In the genomic region with DNA sequence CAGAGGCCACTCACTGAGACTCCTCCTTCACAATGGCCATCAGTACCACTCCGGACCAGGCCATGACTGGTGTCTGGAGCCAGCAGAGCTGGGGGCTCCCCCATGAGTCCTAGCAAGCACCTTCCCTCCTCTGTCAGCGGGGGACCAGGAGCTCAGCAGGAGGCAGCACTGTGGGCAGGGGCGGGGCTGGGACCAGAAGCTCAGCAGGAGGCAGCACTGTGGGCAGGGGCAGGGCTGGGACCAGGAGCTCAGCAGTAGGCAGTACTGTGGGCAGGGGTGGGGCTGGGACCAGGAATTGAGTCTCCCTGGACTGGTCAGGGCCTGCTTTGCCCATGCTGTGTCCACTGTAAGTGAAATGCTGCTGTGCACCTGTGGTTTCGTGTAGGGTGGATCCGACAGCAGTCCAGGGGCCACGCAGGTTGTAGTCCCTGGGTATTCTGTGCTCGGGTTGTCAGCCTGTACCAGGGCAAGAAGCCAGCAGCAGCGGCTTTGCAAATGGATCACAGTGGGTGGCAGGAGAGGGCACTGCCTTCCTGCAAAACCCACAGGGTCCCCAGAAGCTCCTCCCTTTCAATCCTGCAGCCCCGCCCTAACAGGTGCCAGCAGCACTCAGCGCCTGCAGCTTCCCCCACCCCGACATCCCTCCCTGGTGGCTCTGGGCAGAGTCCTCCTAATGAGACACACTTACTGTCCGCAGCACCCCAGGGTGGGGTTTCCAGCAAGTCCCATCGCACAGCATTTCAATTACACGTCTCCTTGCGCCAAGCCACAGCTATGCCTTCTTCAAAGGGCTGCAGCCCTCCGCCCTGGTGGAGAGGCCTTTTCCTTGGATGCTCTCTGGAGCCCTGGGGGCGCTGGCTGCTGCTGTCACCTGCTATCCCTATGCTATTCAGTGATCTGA, we compare ENCODE assay signal across 16 cellular contexts.
A peak's percentile ranks its signal among the peaks of the same experiment; 100 is the strongest.
DNase-seq lines count a peak whose midpoint lies in the region; ATAC-seq and TF ChIP-seq lines count a peak whose summit lies in the region.
"Had no signal": no experiment of that assay in that cellular context is flagged by ENCODE, and none has a peak within 500 bp of the region (broad histone marks: within the 10 kb centered on the region; RNA-seq: fewer than 3 reads in every experiment).

No MANE protein-coding gene starts in this region.

- H3K27ac Mint-ChIP-seq in progenitor cell of endocrine pancreas, result peak overlapping the region; percentile 7
- H3K27ac Mint-ChIP-seq in activated CD4-positive, alpha-beta T cell treated with anti-CD3 and anti-CD28 coated beads, Interleukin-2, amount 10 ng/mL, durations not matched to agents 7 days and 5 days, result no peak overlapping the region
- H3K27ac Mint-ChIP-seq in T-helper 17 cell, result no peak overlapping the region
- H3K27ac Mint-ChIP-seq: activated naive CD4-positive, alpha-beta T cell treated with anti-CD3 and anti-CD28 coated beads, Interleukin-2, amount 10 ng/mL, durations not matched to agents 7 days and 5 days; stimulated activated naive CD8-positive, alpha-beta T cell treated with anti-CD3 and anti-CD28 coated beads, Interleukin-15, Interleukin-2, amounts not matched to agents 100 ng/mL and 50 ng/mL, for 24 hours had no signal

- POLR2A ChIA-PET in activated CD4-positive, alpha-beta T cell treated with anti-CD3 and anti-CD28 coated beads, Interleukin-2, amount 10 ng/mL, durations not matched to agents 7 days and 5 days (lab: Charles Lee), result no interaction called here

- peaks cover 3% of the 10 kb centered on the region for H3K4me1 Mint-ChIP-seq in progenitor cell of endocrine pancreas (ENCODE audit: low read depth)
- no peaks in the 10 kb centered on the region for H3K4me1 Mint-ChIP-seq in activated CD4-positive, alpha-beta T cell treated with anti-CD3 and anti-CD28 coated beads, Interleukin-2, amount 10 ng/mL, durations not matched to agents 7 days and 5 days
- no peaks in the 10 kb centered on the region for H3K4me1 Mint-ChIP-seq in T-helper 17 cell

- H3K27me3 ChIP-seq in H7 (ENCODE audit: control insufficient read depth, insufficient read depth, low read length), result no peaks in the 10 kb centered on the region
- H3K27me3 ChIP-seq: hepatocyte had no signal

- no peak overlapping the region for H3K4me3 ChIP-seq in H7 (ENCODE audit: insufficient read depth, low read depth, low read length)
- H3K4me3 ChIP-seq: hepatocyte had no signal

- no peak overlapping the region for H3K4me3 Mint-ChIP-seq in progenitor cell of endocrine pancreas (ENCODE audit: low read depth)
- no peak overlapping the region for H3K4me3 Mint-ChIP-seq in activated CD4-positive, alpha-beta T cell treated with anti-CD3 and anti-CD28 coated beads, Interleukin-2, amount 10 ng/mL, durations not matched to agents 7 days and 5 days
- H3K4me3 Mint-ChIP-seq in T-helper 17 cell, result no peak overlapping the region
- H3K4me3 Mint-ChIP-seq: activated naive CD4-positive, alpha-beta T cell treated with anti-CD3 and anti-CD28 coated beads, Interleukin-2, amount 10 ng/mL, durations not matched to agents 7 days and 5 days; brain; stimulated activated naive CD8-positive, alpha-beta T cell treated with anti-CD3 and anti-CD28 coated beads, Interleukin-15, Interleukin-2, amounts not matched to agents 100 ng/mL and 50 ng/mL, for 24 hours had no signal

- DNase-seq in H7, result peak; percentile 80
- peak; percentile 4 for DNase-seq in NCI-H1694 (lab: John Stamatoyannopoulos, UW)
- peak; percentile 54 for DNase-seq in NCI-H748 treated with DMSO at 0.1 percent for 48 hours (lab: John Stamatoyannopoulos, UW)
- DNase-seq in progenitor cell of endocrine pancreas (ENCODE audit: low spot score, unreplicated experiment), result no peak
- no peak for DNase-seq in NCI-H82 treated with DMSO at 0.1 percent for 48 hours (lab: John Stamatoyannopoulos, UW; ENCODE audit: unreplicated experiment)
- DNase-seq in activated CD4-positive, alpha-beta T cell treated with anti-CD3 and anti-CD28 coated beads, Interleukin-2, amount 10 ng/mL, durations not matched to agents 7 days and 5 days, result no peak
- DNase-seq in T-helper 17 cell, result no peak
- DNase-seq: activated CD4-positive, alpha-beta T cell treated with anti-CD3 and anti-CD28 coated beads for 4 hours; activated naive CD4-positive, alpha-beta T cell treated with anti-CD3 and anti-CD28 coated beads, Interleukin-2, amount 10 ng/mL, durations not matched to agents 7 days and 5 days; C1 segment of cervical spinal cord; Right ventricle myocardium superior; stimulated activated CD4-positive, alpha-beta T cell treated with anti-CD3 and anti-CD28 coated beads, Interleukin-12 subunit alpha, Interleukin-12 subunit beta, amount 100 ng/mL, for 4 hours; T1000 had no signal

- H3K9me3 ChIP-seq in T-helper 17 cell (ENCODE audit: control insufficient read depth, low read length, poor library complexity, severe bottlenecking), result no peaks in the 10 kb centered on the region

- no peak for TF ChIP-seq CTCF in progenitor cell of endocrine pancreas (IDR thresholded peaks at IDR 0.05; ENCODE audit: unreplicated experiment)

- H3K27me3 Mint-ChIP-seq in progenitor cell of endocrine pancreas (peaks cover 20% of the 10 kb centered on the region), T-helper 17 cell (no peaks in the 10 kb centered on the region)
- H3K27me3 Mint-ChIP-seq in activated CD4-positive, alpha-beta T cell treated with anti-CD3 and anti-CD28 coated beads, Interleukin-2, amount 10 ng/mL, durations not matched to agents 7 days and 5 days, result no peaks in the 10 kb centered on the region
- H3K27me3 Mint-ChIP-seq: activated naive CD4-positive, alpha-beta T cell treated with anti-CD3 and anti-CD28 coated beads, Interleukin-2, amount 10 ng/mL, durations not matched to agents 7 days and 5 days; stimulated activated naive CD8-positive, alpha-beta T cell treated with anti-CD3 and anti-CD28 coated beads, Interleukin-15, Interleukin-2, amounts not matched to agents 100 ng/mL and 50 ng/mL, for 24 hours had no signal

- no peaks in the 10 kb centered on the region for H3K36me3 ChIP-seq in H7 (replicated peaks; ENCODE audit: control insufficient read depth, insufficient read depth, low read length)

- no peak for ATAC-seq in T-helper 17 cell

- no peaks in the 10 kb centered on the region for H3K36me3 Mint-ChIP-seq in progenitor cell of endocrine pancreas (ENCODE audit: insufficient read depth)
- H3K36me3 Mint-ChIP-seq in activated CD4-positive, alpha-beta T cell treated with anti-CD3 and anti-CD28 coated beads, Interleukin-2, amount 10 ng/mL, durations not matched to agents 7 days and 5 days (ENCODE audit: low read depth), result no peaks in the 10 kb centered on the region
- H3K36me3 Mint-ChIP-seq in T-helper 17 cell (ENCODE audit: low read depth), result no peaks in the 10 kb centered on the region
- H3K36me3 Mint-ChIP-seq: activated naive CD4-positive, alpha-beta T cell treated with anti-CD3 and anti-CD28 coated beads, Interleukin-2, amount 10 ng/mL, durations not matched to agents 7 days and 5 days; brain had no signal

- no peaks in the 10 kb centered on the region for H3K9me3 Mint-ChIP-seq in progenitor cell of endocrine pancreas (ENCODE audit: low read depth)
- H3K9me3 Mint-ChIP-seq in activated CD4-positive, alpha-beta T cell treated with anti-CD3 and anti-CD28 coated beads, Interleukin-2, amount 10 ng/mL, durations not matched to agents 7 days and 5 days, result no peaks in the 10 kb centered on the region
- H3K9me3 Mint-ChIP-seq: stimulated activated naive CD8-positive, alpha-beta T cell treated with anti-CD3 and anti-CD28 coated beads, Interleukin-15, Interleukin-2, amounts not matched to agents 100 ng/mL and 50 ng/mL, for 24 hours had no signal

- CTCF ChIA-PET in activated CD4-positive, alpha-beta T cell treated with anti-CD3 and anti-CD28 coated beads, Interleukin-2, amount 10 ng/mL, durations not matched to agents 7 days and 5 days (lab: Charles Lee), result interaction anchor here (1.0 kb wide), 1 partner anchor 44 kb away, joined by 3 read pairs; no protein-coding TSS in a partner anchor

Comparison
In these comparisons a context has a peak if more than half of its experiments do, and no peak if none do; other contexts are left out.
1. DNase-seq: peak in H7 (single experiment), NCI-H1694 (single experiment) and NCI-H748 treated with DMSO at 0.1 percent for 48 hours (single experiment); none in progenitor cell of endocrine pancreas (single experiment), NCI-H82 treated with DMSO at 0.1 percent for 48 hours (single experiment), activated CD4-positive, alpha-beta T cell treated with anti-CD3 and anti-CD28 coated beads, Interleukin-2, amount 10 ng/mL, durations not matched to agents 7 days and 5 days (single experiment) and T-helper 17 cell (0 of 3).